ENCODE assay signal across 9 cellular contexts in the genomic region with DNA sequence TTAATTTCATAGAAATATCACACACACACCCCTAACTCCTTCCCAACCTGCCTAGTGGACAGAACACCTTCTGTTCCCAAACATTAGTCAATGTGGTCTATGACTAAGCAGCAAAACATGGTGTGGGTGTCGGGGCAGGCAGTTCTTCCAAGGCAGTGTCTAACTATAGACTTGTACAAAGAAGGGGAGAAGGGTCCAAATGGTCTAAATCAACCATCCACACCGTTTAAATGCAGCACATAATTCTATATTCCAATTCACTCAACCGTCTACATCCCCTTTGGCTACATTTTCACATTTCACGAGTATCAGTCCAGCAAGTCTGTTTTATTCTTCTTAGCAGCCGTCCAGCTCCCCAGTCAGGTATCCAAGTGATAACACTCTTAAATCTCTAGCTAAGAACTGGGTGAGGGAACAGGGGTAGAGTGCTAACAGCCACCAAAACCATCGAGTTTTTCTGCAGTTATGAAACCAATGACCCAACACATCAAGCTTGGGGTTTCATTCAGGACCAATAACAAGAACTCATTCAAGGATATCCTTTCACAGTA. TPM values are rescaled to one million over a fixed set of nuclear protein-coding genes. Genes with fewer than 3 reads are reported as not detected.
DNase-seq lines count a peak whose midpoint lies in the region; ATAC-seq lines count a peak whose summit lies in the region.
"Had no signal": no experiment of that assay in that cellular context is flagged by ENCODE, and none has a peak within 500 bp of the region (broad histone marks: within the 10 kb centered on the region; RNA-seq: fewer than 3 reads in every experiment).

No MANE protein-coding gene starts in this region.

- no peaks in the 10 kb centered on the region for H3K36me3 ChIP-seq in H7 (replicated peaks; ENCODE audit: control insufficient read depth, insufficient read depth, low read length)

- peak overlapping the region; percentile 77 for H3K4me3 ChIP-seq in H7 (ENCODE audit: insufficient read depth, low read depth, low read length)

- H3K27ac ChIP-seq in angular gyrus (ENCODE audit: low read depth, low read length): peak overlapping the region; percentile 59

- DNase-seq in A172 (ENCODE audit: low spot score) (peak; percentile 86), H7 (no peak), kidney tubule cell (ENCODE audit: low spot score) (peak; percentile 93), SKM-1 treated with dmso at 0.1 percent for 144 hours (lab: John Stamatoyannopoulos, UW; ENCODE audit: unreplicated experiment) (no peak), NCI-H446 treated with DMSO at 0.1 percent for 48 hours (lab: John Stamatoyannopoulos, UW) (no peak)
- DNase-seq in stimulated activated CD4-positive, alpha-beta T cell treated with anti-CD3 and anti-CD28 coated beads, Interleukin-2, amount 100 ng/mL, for 24 hours: no peak
- DNase-seq: DND-41 had no signal

- no peak for ATAC-seq in GM19035 (IDR thresholded peaks at IDR 0.05; ENCODE audit: unreplicated experiment)

- H3K27me3 ChIP-seq in H7 (ENCODE audit: control insufficient read depth, insufficient read depth, low read length): no peaks in the 10 kb centered on the region

RNA-seq across cellular contexts. Expression of gene ZNF608, which starts 3.4 kb away (rescaled TPM):
- 1.8 and 2.1 TPM in 2 replicates for total RNA-seq in A172 (2014; rRNA removed; shearing (Covaris generic))
- 58.7 and 61.6 TPM in 2 replicates for total RNA-seq in H7 (2014; rRNA removed; shearing (Covaris generic))

Comparison
In these comparisons a context has a peak if more than half of its experiments do, and no peak if none do; other contexts are left out.
1. DNase-seq: peak in A172 (single experiment) and kidney tubule cell (single experiment); none in H7 (single experiment), SKM-1 treated with dmso at 0.1 percent for 144 hours (single experiment), NCI-H446 treated with DMSO at 0.1 percent for 48 hours (single experiment) and stimulated activated CD4-positive, alpha-beta T cell treated with anti-CD3 and anti-CD28 coated beads, Interleukin-2, amount 100 ng/mL, for 24 hours (0 of 2).
2. RNA of gene ZNF608, which starts 3.4 kb away (total RNA-seq): 58.7 to 61.6 TPM in H7; 1.8 to 2.1 TPM in A172; every median in the first group is over 10 times any median in the second.